Comparison of ENCODE assay signal across 10 cellular contexts in genomic region chr10:116669832-116670644, GRCh38. TPM values are rescaled to one million over a fixed set of nuclear protein-coding genes. Genes with fewer than 3 reads are reported as not detected.
DNase-seq lines count a peak whose midpoint lies in the region; ATAC-seq and TF ChIP-seq lines count a peak whose summit lies in the region.
"Had no signal": no experiment of that assay in that cellular context is flagged by ENCODE, and none has a peak within 500 bp of the region (broad histone marks: within the 10 kb centered on the region; RNA-seq: fewer than 3 reads in every experiment).

No MANE protein-coding gene starts in this region.

- H3K36me3 ChIP-seq in esophagus squamous epithelium: peaks cover 0 to 5% (median 0%) of the 10 kb centered on the region in 3 donors

- peaks cover 0 to 17% (median 0%) of the 10 kb centered on the region in 4 donors for H3K27me3 ChIP-seq in esophagus squamous epithelium

- CTCF ChIA-PET in MCF 10A (lab: Yijun Ruan, JAX): interaction anchor here (1.3 kb wide), 1 partner anchor 118 kb away, joined by 3 read pairs; no protein-coding TSS in a partner anchor

- no peaks in the 10 kb centered on the region for H3K27me3 Mint-ChIP-seq in MCF 10A (ENCODE audit: insufficient read depth, unreplicated experiment)

- no peaks in the 10 kb centered on the region for H3K36me3 Mint-ChIP-seq in MCF 10A (ENCODE audit: insufficient read depth, unreplicated experiment)

- peak overlapping the region in 3 of 4 donors; percentile 27 to 53 (median 33) for H3K4me3 ChIP-seq in esophagus squamous epithelium

- ATAC-seq in HG03175 (IDR thresholded peaks at IDR 0.05; ENCODE audit: unreplicated experiment): no peak
- ATAC-seq: activated T-cell treated with anti-CD3 and anti-CD28 coated beads, Interleukin-2, amount 50 U/mL, for 72 hours had no signal

- peak overlapping the region in 1 of 4 donors; percentile 23 for H3K27ac ChIP-seq in esophagus squamous epithelium

- H3K4me1 Mint-ChIP-seq in MCF 10A (ENCODE audit: insufficient read depth, unreplicated experiment): no peaks in the 10 kb centered on the region

- 50 to 55% methylated on average over 8 to 10 of the region's 41 CpGs for WGBS in esophagus squamous epithelium, 2 donors

- intact Hi-C loops in MCF 10A (cut with micrococcal nuclease) (no loop called here), esophagus squamous epithelium (cut with DNase I) (no loop called here)

- no peak overlapping the region for H3K4me3 Mint-ChIP-seq in MCF 10A (ENCODE audit: unreplicated experiment)
- H3K4me3 Mint-ChIP-seq: activated T-cell treated with anti-CD3 and anti-CD28 coated beads, Interleukin-2, amount 50 U/mL, for 72 hours had no signal

- no TSS peak for BruUV-seq in MCF 10A (replicated peaks; lab: Mats Ljungman, UMichigan)

- no peak overlapping the region for H3K27ac Mint-ChIP-seq in MCF 10A (ENCODE audit: low read depth, unreplicated experiment)
- H3K27ac Mint-ChIP-seq: activated T-cell treated with anti-CD3 and anti-CD28 coated beads, Interleukin-2, amount 50 U/mL, for 72 hours had no signal

- POLR2A ChIA-PET in MCF 10A (lab: Yijun Ruan, JAX): no interaction called here

- DNase-seq in T47D (ENCODE audit: low read depth in 1 of 2, low spot score in 1 of 2) (peak; percentile 53 to 71), MCF 10A (ENCODE audit: unreplicated experiment) (no peak), esophagus squamous epithelium (lab: John Stamatoyannopoulos, UW) (no peak), mesenteric fat pad (ENCODE audit: low spot score) (peak; percentile 81), GM19240 (ENCODE audit: insufficient read length, low spot score) (no peak), activated T-cell treated with anti-CD3 and anti-CD28 coated beads for 4 hours (no peak)
- no peak for DNase-seq in stimulated activated CD8-positive, alpha-beta memory T cell treated with anti-CD3 and anti-CD28 coated beads, Interleukin-4, amount 100 ng/mL, for 48 hours
- DNase-seq: activated T-cell treated with anti-CD3 and anti-CD28 coated beads, Interleukin-2, amount 50 U/mL, for 72 hours had no signal

- peaks cover 0 to 10% (median 6%) of the 10 kb centered on the region in 3 donors for H3K4me1 ChIP-seq in esophagus squamous epithelium

- TF ChIP-seq CTCF in MCF 10A (IDR thresholded peaks at IDR 0.05; ENCODE audit: unreplicated experiment) (no peak), esophagus squamous epithelium (IDR thresholded peaks at IDR 0.05) (no peak)

- in situ Hi-C loops in T47D (cut with HindIII; ENCODE audit: low pct_unique_long_range_greater_than_20kb, low sequenced_read_pairs): no loop called here

- no peaks in the 10 kb centered on the region for H3K9me3 ChIP-seq in esophagus squamous epithelium

- TF ChIP-seq POLR2A in esophagus squamous epithelium (IDR thresholded peaks at IDR 0.05): no peak

- no peaks in the 10 kb centered on the region for H3K9me3 Mint-ChIP-seq in MCF 10A (ENCODE audit: unreplicated experiment)
- H3K9me3 Mint-ChIP-seq: activated T-cell treated with anti-CD3 and anti-CD28 coated beads, Interleukin-2, amount 50 U/mL, for 72 hours had no signal

RNA-seq across cellular contexts. Expression of gene PNLIPRP2, which starts 49.3 kb away (rescaled TPM):
- total RNA-seq in MCF 10A (2022) (not detected in 2 replicates), esophagus squamous epithelium (not detected), mesenteric fat pad (1.1 TPM)
- total RNA-seq: activated T-cell treated with anti-CD3 and anti-CD28 coated beads, Interleukin-2, amount 50 U/mL, for 72 hours; cerebellum had no signal

Comparison
In these comparisons a context has a peak if more than half of its experiments do, and no peak if none do; other contexts are left out.
1. DNase-seq: peak in T47D (2 of 2) and mesenteric fat pad (single experiment); none in MCF 10A (single experiment), esophagus squamous epithelium (single experiment), GM19240 (single experiment), activated T-cell treated with anti-CD3 and anti-CD28 coated beads for 4 hours (single experiment) and stimulated activated CD8-positive, alpha-beta memory T cell treated with anti-CD3 and anti-CD28 coated beads, Interleukin-4, amount 100 ng/mL, for 48 hours (single experiment).